11 cellular contexts compared by ENCODE assay signal in genomic region chr10:102781089-102781920, GRCh38. TPM values are rescaled to one million over a fixed set of nuclear protein-coding genes. Genes with fewer than 3 reads are reported as not detected.
DNase-seq lines count a peak whose midpoint lies in the region; ATAC-seq and TF ChIP-seq lines count a peak whose summit lies in the region.
"Had no signal": no experiment of that assay in that cellular context is flagged by ENCODE, and none has a peak within 500 bp of the region (broad histone marks: within the 10 kb centered on the region; RNA-seq: fewer than 3 reads in every experiment).

No MANE protein-coding gene starts in this region.

- intact Hi-C loops in natural killer cell (cut with micrococcal nuclease) (no loop called here), aorta (cut with DNase I) (loop anchor here in 1 of 2 donors (5.0 kb wide), 1 partner anchor 36 kb away; no protein-coding TSS in a partner anchor)

- no peak overlapping the region for H3K4me3 Mint-ChIP-seq in natural killer cell
- H3K4me3 Mint-ChIP-seq in natural killer cell treated with Interleukin-12 subunit alpha and Interleukin-12 subunit beta and Interleukin-15 and Interleukin-18, amount 100 ng/mL, for 72 hours, result no peak overlapping the region

- H3K4me1 Mint-ChIP-seq in natural killer cell, result peaks cover 62 to 67% of the 10 kb centered on the region in 2 donors
- H3K4me1 Mint-ChIP-seq in natural killer cell treated with Interleukin-12 subunit alpha and Interleukin-12 subunit beta and Interleukin-15 and Interleukin-18, amount 100 ng/mL, for 72 hours (ENCODE audit: low read depth in 2 of 2), result peaks cover 52 to 57% of the 10 kb centered on the region in 2 donors

- H3K27me3 ChIP-seq in esophagus (ENCODE audit: control insufficient read depth in 1 of 2, insufficient read depth in 2 of 2, low read length in 2 of 2), result no peaks in the 10 kb centered on the region
- no peaks in the 10 kb centered on the region for H3K27me3 ChIP-seq in osteoblast (ENCODE audit: insufficient read depth, low read length)
- H3K27me3 ChIP-seq in aorta (ENCODE audit: control insufficient read depth in 1 of 2, insufficient read depth in 2 of 2, low read length in 1 of 2), result no peaks in the 10 kb centered on the region

- peaks cover 38% of the 10 kb centered on the region for H4K20me1 ChIP-seq in osteoblast (ENCODE audit: insufficient read depth, low read length)

- DNase-seq in natural killer cell, result no peak
- DNase-seq in natural killer cell treated with Interleukin-12 subunit alpha and Interleukin-12 subunit beta and Interleukin-15 and Interleukin-18, amount 100 ng/mL, for 72 hours (ENCODE audit: low spot score), result no peak
- DNase-seq in osteoblast (ENCODE audit: insufficient read length, low spot score, missing footprints), result no peak
- no peak for DNase-seq in aorta
- DNase-seq in stimulated activated CD8-positive, alpha-beta memory T cell treated with anti-CD3 and anti-CD28 coated beads, Interleukin-4, amount 100 ng/mL, for 48 hours, result no peak
- DNase-seq in GM19238 (ENCODE audit: insufficient read length, low spot score), result no peak
- DNase-seq: cerebellar nuclear complex, HFFc6 had no signal

- peak overlapping the region; percentile 38 to 58 for H3K27ac Mint-ChIP-seq in natural killer cell
- peak overlapping the region in 1 of 2 donors; percentile 58 for H3K27ac Mint-ChIP-seq in natural killer cell treated with Interleukin-12 subunit alpha and Interleukin-12 subunit beta and Interleukin-15 and Interleukin-18, amount 100 ng/mL, for 72 hours

- ATAC-seq in natural killer cell, result no peak
- no peak for ATAC-seq in natural killer cell treated with Interleukin-12 subunit alpha and Interleukin-12 subunit beta and Interleukin-15 and Interleukin-18, amount 100 ng/mL, for 72 hours
- no peak for ATAC-seq in aorta (ENCODE audit: low FRiP score)
- no peak for ATAC-seq in GM21381 (IDR thresholded peaks at IDR 0.05; ENCODE audit: unreplicated experiment)

- H3K9me3 Mint-ChIP-seq in natural killer cell, result no peaks in the 10 kb centered on the region
- no peaks in the 10 kb centered on the region for H3K9me3 Mint-ChIP-seq in natural killer cell treated with Interleukin-12 subunit alpha and Interleukin-12 subunit beta and Interleukin-15 and Interleukin-18, amount 100 ng/mL, for 72 hours
- H3K9me3 Mint-ChIP-seq: HFFc6 had no signal

- H3K4me2 ChIP-seq in osteoblast (ENCODE audit: insufficient read depth, low read length), result no peak overlapping the region

- H3K36me3 Mint-ChIP-seq in natural killer cell, result no peaks in the 10 kb centered on the region
- no peaks in the 10 kb centered on the region for H3K36me3 Mint-ChIP-seq in natural killer cell treated with Interleukin-12 subunit alpha and Interleukin-12 subunit beta and Interleukin-15 and Interleukin-18, amount 100 ng/mL, for 72 hours

- H3K4me1 ChIP-seq in esophagus (ENCODE audit: control insufficient read depth in 2 of 2, insufficient read depth in 2 of 2, low read length in 1 of 2), result peaks cover 12 to 27% of the 10 kb centered on the region in 2 donors
- peaks cover 77% of the 10 kb centered on the region for H3K4me1 ChIP-seq in osteoblast (ENCODE audit: insufficient read depth, low read length)
- peaks cover 7 to 13% of the 10 kb centered on the region in 2 donors for H3K4me1 ChIP-seq in aorta (ENCODE audit: control insufficient read depth in 1 of 2, insufficient read depth in 2 of 2, low read length in 2 of 2)

- H3K4me3 ChIP-seq in esophagus (ENCODE audit: low read depth in 1 of 2, low read length in 2 of 2), result no peak overlapping the region
- no peak overlapping the region for H3K4me3 ChIP-seq in osteoblast (ENCODE audit: insufficient read depth, low read length)
- H3K4me3 ChIP-seq in aorta (ENCODE audit: low read length in 2 of 2), result no peak overlapping the region

- no peaks in the 10 kb centered on the region for H3K36me3 ChIP-seq in esophagus (ENCODE audit: control insufficient read depth in 2 of 2, insufficient read depth in 2 of 2, low read length in 1 of 2)
- H3K36me3 ChIP-seq in osteoblast (ENCODE audit: insufficient read depth, low read length), result no peaks in the 10 kb centered on the region
- no peaks in the 10 kb centered on the region for H3K36me3 ChIP-seq in aorta (ENCODE audit: control insufficient read depth in 1 of 2, insufficient read depth in 2 of 2, low read length in 1 of 2)

- H2AFZ ChIP-seq in osteoblast (ENCODE audit: low read length), result no peak overlapping the region

- H3K9me3 ChIP-seq in esophagus (ENCODE audit: control insufficient read depth in 2 of 2, insufficient read depth in 1 of 2, low read depth in 1 of 2, low read length in 1 of 2), result no peaks in the 10 kb centered on the region
- H3K9me3 ChIP-seq in osteoblast (ENCODE audit: low read depth, low read length), result no peaks in the 10 kb centered on the region
- no peaks in the 10 kb centered on the region for H3K9me3 ChIP-seq in aorta (ENCODE audit: control insufficient read depth, low read length)

- H3K27me3 Mint-ChIP-seq in natural killer cell (ENCODE audit: low read depth in 2 of 2), result no peaks in the 10 kb centered on the region
- no peaks in the 10 kb centered on the region for H3K27me3 Mint-ChIP-seq in natural killer cell treated with Interleukin-12 subunit alpha and Interleukin-12 subunit beta and Interleukin-15 and Interleukin-18, amount 100 ng/mL, for 72 hours

- TF ChIP-seq CTCF in natural killer cell (IDR thresholded peaks at IDR 0.05) (no peak), osteoblast (IDR thresholded peaks at IDR 0.05; ENCODE audit: extremely low read depth, low read depth, low read length) (no peak)

- H3K27ac ChIP-seq in esophagus (ENCODE audit: low read depth in 2 of 2, low read length in 1 of 2) (peak overlapping the region; percentile 57 to 66), osteoblast (ENCODE audit: low read depth, low read length) (peak overlapping the region; percentile 92), aorta (ENCODE audit: low read depth in 1 of 2, low read length in 2 of 2) (peak overlapping the region; percentile 83 to 88)

- WGBS in esophagus, 2 donors, result 54 to 61% methylated on average over 8 of the region's 8 CpGs
- WGBS in aorta, 2 donors, result 26 to 28% methylated on average over 8 of the region's 8 CpGs

- H3K79me2 ChIP-seq in osteoblast (ENCODE audit: insufficient read depth, low read length), result peaks cover 68% of the 10 kb centered on the region

RNA-seq across cellular contexts. Expression of gene WBP1L, which starts 37.6 kb away (rescaled TPM):
- 10 to 100 TPM; 34.6 to 48.4 (median 47.9) TPM for total RNA-seq in natural killer cell
- total RNA-seq in natural killer cell treated with Interleukin-12 subunit alpha and Interleukin-12 subunit beta and Interleukin-15 and Interleukin-18, amount 100 ng/mL, for 72 hours, result 10 to 100 TPM; 21.0 to 33.1 TPM
- polyA plus RNA-seq in esophagus, result 10 to 100 TPM; 13.4 to 17.1 TPM
- total RNA-seq in osteoblast, result 76.4 and 85.5 TPM in 2 replicates
- total RNA-seq in aorta, result 10 to 100 TPM; 81.1 to 84.7 TPM
- polyA plus RNA-seq in aorta, result 10 to 100 TPM; 22.4 to 41.7 TPM

RNA-seq across cellular contexts. Expression of gene CYP17A1, which starts 55.9 kb away (rescaled TPM):
- total RNA-seq in natural killer cell, result not detected
- total RNA-seq in natural killer cell treated with Interleukin-12 subunit alpha and Interleukin-12 subunit beta and Interleukin-15 and Interleukin-18, amount 100 ng/mL, for 72 hours, result not detected
- polyA plus RNA-seq in esophagus, result under 1 TPM in 1 of 2 donors, not detected in 1; 0.71 TPM
- under 0.01 TPM in 1 of 2 replicates, not detected in the other for total RNA-seq in osteoblast
- under 1 TPM in 1 of 2 donors, not detected in 1; 0.55 TPM for total RNA-seq in aorta
- 1 to 10 TPM in 1 of 2 donors, under 1 TPM in 1; 0.25 to 1.3 TPM for polyA plus RNA-seq in aorta
- total RNA-seq: HFFc6, pulmonary artery endothelial cell had no signal
